In genomic region chr3:119034256-119035013, GRCh38 we compare ENCODE assay signal across 1 cellular context.
TF ChIP-seq lines count a peak whose summit lies in the region.

Gene IGSF11 (minus strand): TSS chr3:119034846. CDS start chr3:119034582, 264 bp downstream.

TF ChIP-seq in K562, 482 proteins besides CTCF, POLR2A, EP300 and RAD21 (continued from another document and continues in another):
- TF ChIP-seq PATZ1 (CRISPR knock-in tag; IDR thresholded peaks at IDR 0.05; ENCODE audit: borderline replicate concordance): no peak
- TF ChIP-seq TEAD2 (tag; IDR thresholded peaks at IDR 0.05): no peak
- peak; percentile 61; the same call in 1 of the 2 replicates for TF ChIP-seq CTBP1 (IDR thresholded peaks at IDR 0.05; ENCODE audit: borderline replicate concordance)
- TF ChIP-seq GATAD2B (IDR thresholded peaks at IDR 0.05; ENCODE audit: borderline replicate concordance): no peak
- no peak for TF ChIP-seq MEIS2 (IDR thresholded peaks at IDR 0.05; ENCODE audit: partially characterized antibody)
- no peak for TF ChIP-seq POLR2AphosphoS2 (IDR thresholded peaks at IDR 0.05; ENCODE audit: low read length)
- no peak for TF ChIP-seq GABPA (tag; conservative IDR thresholded peaks at IDR 0.05; ENCODE audit: low read depth)
- no peak for TF ChIP-seq NR0B1 (IDR thresholded peaks at IDR 0.05; ENCODE audit: partially characterized antibody)
- no peak for TF ChIP-seq SAP30 (IDR thresholded peaks at IDR 0.05; ENCODE audit: borderline replicate concordance, insufficient read depth, low read depth, low read length, poor library complexity, severe bottlenecking)
- TF ChIP-seq USF1 (CRISPR knock-in tag; IDR thresholded peaks at IDR 0.05): no peak
- no peak for TF ChIP-seq DDX20 (tag; IDR thresholded peaks at IDR 0.05; ENCODE audit: low read depth)
- TF ChIP-seq MTA2 (IDR thresholded peaks at IDR 0.05; ENCODE audit: low read depth): no peak
- no peak for TF ChIP-seq KAT2B (IDR thresholded peaks at IDR 0.05; ENCODE audit: low read depth, low read length)
- TF ChIP-seq TCFL5 (CRISPR knock-in tag; conservative IDR thresholded peaks at IDR 0.05): no peak
- TF ChIP-seq SAFB2 (IDR thresholded peaks at IDR 0.05; ENCODE audit: borderline replicate concordance, low read depth, low read length, severe bottlenecking): no peak
- TF ChIP-seq MBD2 (IDR thresholded peaks at IDR 0.05; ENCODE audit: borderline replicate concordance, low read depth): no peak
- TF ChIP-seq RBM39 (optimal IDR thresholded peaks at IDR 0.05; ENCODE audit: low read depth, low read length): no peak
- TF ChIP-seq RAD51 (IDR thresholded peaks at IDR 0.05; ENCODE audit: borderline replicate concordance, low read depth): no peak
- TF ChIP-seq MTA3 (IDR thresholded peaks at IDR 0.05; ENCODE audit: borderline replicate concordance): 0 out of 2 replicates have a peak, but pooled peaks have one; percentile 14
- TF ChIP-seq IRF9 (tag; IDR thresholded peaks at IDR 0.05): no peak
- no peak for TF ChIP-seq ASH1L (IDR thresholded peaks at IDR 0.05; ENCODE audit: borderline replicate concordance, low read depth, partially characterized antibody)
- no peak for TF ChIP-seq ZBTB8A (IDR thresholded peaks at IDR 0.05; ENCODE audit: partially characterized antibody)
- TF ChIP-seq MITF (IDR thresholded peaks at IDR 0.05): no peak
- no peak for TF ChIP-seq ZNF699 (CRISPR knock-in tag; IDR thresholded peaks at IDR 0.05; ENCODE audit: insufficient replicate concordance)
- no peak for TF ChIP-seq SIN3A (IDR thresholded peaks at IDR 0.05; ENCODE audit: borderline replicate concordance in 2 of 2, control insufficient read depth in 1 of 2, low read depth in 2 of 2, low read length in 2 of 2)
- no peak for TF ChIP-seq ETV1 (tag; conservative IDR thresholded peaks at IDR 0.05; ENCODE audit: low read depth)
- no peak for TF ChIP-seq DACH1 (IDR thresholded peaks at IDR 0.05; ENCODE audit: partially characterized antibody)
- TF ChIP-seq E2F1 (CRISPR knock-in tag; IDR thresholded peaks at IDR 0.05): no peak
- no peak for TF ChIP-seq CREB1 (IDR thresholded peaks at IDR 0.05)
- no peak for TF ChIP-seq CREB1 (CRISPR knock-in tag; IDR thresholded peaks at IDR 0.05)
- TF ChIP-seq ZBTB9 (CRISPR knock-in tag; IDR thresholded peaks at IDR 0.05): peak; percentile 71; the same call in 1 of the 2 replicates
- TF ChIP-seq TFAP4 (CRISPR knock-in tag; IDR thresholded peaks at IDR 0.05; ENCODE audit: borderline replicate concordance): peak; percentile 37; the same call in 1 of the 2 replicates
- TF ChIP-seq HCFC1 (IDR thresholded peaks at IDR 0.05; ENCODE audit: low read depth, low read length): no peak
- TF ChIP-seq THAP7 (CRISPR knock-in tag; IDR thresholded peaks at IDR 0.05): no peak
- no peak for TF ChIP-seq LCOR (CRISPR knock-in tag; IDR thresholded peaks at IDR 0.05)
- TF ChIP-seq ZNF121 (CRISPR knock-in tag; conservative IDR thresholded peaks at IDR 0.05): no peak
- TF ChIP-seq RREB1 (CRISPR knock-in tag; IDR thresholded peaks at IDR 0.05): no peak; the same call in 1 of the 2 replicates
- no peak for TF ChIP-seq SIX5 (IDR thresholded peaks at IDR 0.05; ENCODE audit: borderline replicate concordance in 1 of 2, insufficient read depth in 1 of 2, low read depth in 1 of 2, low read length in 2 of 2)
- no peak for TF ChIP-seq AFF1 (IDR thresholded peaks at IDR 0.05; ENCODE audit: low read depth in 1 of 2, partially characterized antibody in 2 of 2)
